Comparison of ENCODE assay signal across 23 cellular contexts in genomic region chr15:40175160-40175559, GRCh38.
"Had no signal": no experiment of that assay in that cellular context is flagged by ENCODE, and none has a peak within 500 bp of the region (broad histone marks: within the 10 kb centered on the region; RNA-seq: fewer than 3 reads in every experiment).

No MANE protein-coding gene starts in this region.

- H2AFZ ChIP-seq: neural progenitor cell had no signal

- H3K9me3 ChIP-seq: esophagus muscularis mucosa, left ventricle myocardium inferior, lower lobe of right lung, ovary, right atrium auricular region, tibial artery, upper lobe of left lung, uterus had no signal

- DNase-seq: cortex of kidney; dorsolateral prefrontal cortex; effector CD8-positive, alpha-beta T cell; foreskin keratinocyte; immature natural killer cell; left cardiac atrium; left ventricle myocardium inferior; lower lobe of right lung; nucleus accumbens; ovary; small intestine; stimulated activated CD4-positive, alpha-beta T cell treated with anti-CD3 and anti-CD28 coated beads, Interleukin-4, amount 100 ng/mL, for 1 hour; stimulated activated CD8-positive, alpha-beta memory T cell treated with anti-CD3 and anti-CD28 coated beads, Interleukin-4, amount 100 ng/mL, for 48 hours; stimulated activated naive CD8-positive, alpha-beta T cell treated with anti-CD3 and anti-CD28 coated beads, Interleukin-15, Interleukin-2, amounts not matched to agents 100 U/mL and 50 U/mL, for 24 hours; tibial artery; uterus had no signal

- H3K36me3 ChIP-seq: esophagus muscularis mucosa, left ventricle myocardium inferior, lower lobe of right lung, ovary, right atrium auricular region, tibial artery, upper lobe of left lung, uterus had no signal

- H3K4me1 ChIP-seq: esophagus muscularis mucosa, foreskin keratinocyte, left ventricle myocardium inferior, lower lobe of right lung, neural progenitor cell, right atrium auricular region, tibial artery, upper lobe of left lung, uterus had no signal

- H3K27me3 ChIP-seq: esophagus muscularis mucosa, foreskin keratinocyte, neural progenitor cell, ovary, right atrium auricular region, upper lobe of left lung, uterus had no signal

- H3K4me3 ChIP-seq: dorsolateral prefrontal cortex, esophagus muscularis mucosa, left ventricle myocardium inferior, lower lobe of right lung, neural progenitor cell, ovary, right atrium auricular region, tibial artery, upper lobe of left lung, uterus had no signal

- H3K4me2 ChIP-seq: neural progenitor cell had no signal

- ATAC-seq: foreskin keratinocyte; left cardiac atrium; lower lobe of right lung; natural killer cell treated with Interleukin-12 subunit alpha and Interleukin-12 subunit beta and Interleukin-15 and Interleukin-18, amount 100 ng/mL, for 72 hours; stimulated activated effector memory CD8-positive, alpha-beta T cell treated with anti-CD3 and anti-CD28 coated beads, Interleukin-12 subunit alpha, Interleukin-12 subunit beta, amount 100 ng/mL, for 72 hours; stimulated activated naive CD8-positive, alpha-beta T cell treated with anti-CD3 and anti-CD28 coated beads, Interleukin-15, Interleukin-2, amounts not matched to agents 100 U/mL and 50 U/mL, for 24 hours had no signal

- FAIRE-seq: keratinocyte, small intestine had no signal

- H3K27ac ChIP-seq: dorsolateral prefrontal cortex, esophagus muscularis mucosa, foreskin keratinocyte, left ventricle myocardium inferior, lower lobe of right lung, neural progenitor cell, ovary, right atrium auricular region, tibial artery, upper lobe of left lung, uterus had no signal

- H3K9ac ChIP-seq: neural progenitor cell had no signal
